Comparison of ENCODE assay signal across 17 cellular contexts in the genomic region with DNA sequence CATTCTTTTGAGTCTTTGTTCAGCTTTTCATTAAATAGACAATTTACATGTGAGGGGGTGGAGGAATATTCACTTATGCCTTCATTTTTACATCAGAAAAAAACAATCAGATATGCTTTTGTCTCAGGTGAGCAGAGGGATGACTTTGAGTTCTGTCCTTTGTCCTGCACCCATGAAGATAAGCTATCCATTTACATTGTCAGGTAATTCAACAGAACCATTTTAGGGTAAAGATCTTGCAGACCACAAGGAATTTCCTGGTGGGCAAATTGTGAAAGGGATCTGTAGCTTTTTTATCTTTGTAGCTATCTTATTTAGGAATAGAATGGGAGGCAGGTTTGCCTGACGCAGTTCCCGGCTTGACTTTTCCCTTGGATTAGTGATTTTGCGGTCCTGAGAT.
DNase-seq lines count a peak whose midpoint lies in the region; ATAC-seq, FAIRE-seq and TF ChIP-seq lines count a peak whose summit lies in the region.
"Had no signal": no experiment of that assay in that cellular context is flagged by ENCODE, and none has a peak within 500 bp of the region (broad histone marks: within the 10 kb centered on the region; RNA-seq: fewer than 3 reads in every experiment).

No MANE protein-coding gene starts in this region.

- H3K4me3 ChIP-seq in BLaER1 (no peak overlapping the region), HUES48 (ENCODE audit: low read depth, low read length) (no peak overlapping the region), K562 (no peak overlapping the region), neural progenitor cell (no peak overlapping the region), Caco-2 (ENCODE audit: low read depth, low read length) (no peak overlapping the region), SJCRH30 (no peak overlapping the region)

- peaks cover 23% of the 10 kb centered on the region for H3K4me1 Mint-ChIP-seq in neural progenitor cell
- H3K4me1 Mint-ChIP-seq in Caco-2 (ENCODE audit: low read depth, unreplicated experiment): peaks cover 13% of the 10 kb centered on the region

- peaks cover 12% of the 10 kb centered on the region for H3K27me3 Mint-ChIP-seq in neural progenitor cell (ENCODE audit: insufficient read depth, low read depth)
- no peaks in the 10 kb centered on the region for H3K27me3 Mint-ChIP-seq in Caco-2 (ENCODE audit: insufficient read depth, unreplicated experiment)
- H3K27me3 Mint-ChIP-seq: CD8-positive, alpha-beta memory T cell had no signal

- CTCF ChIA-PET in K562 (lab: Yijun Ruan, JAX; ENCODE audit: low intra/inter-chr PET ratio): no interaction called here
- CTCF ChIA-PET in Caco-2 (lab: Charles Lee): no interaction called here

- peak overlapping the region; percentile 51 for H3K27ac Mint-ChIP-seq in neural progenitor cell
- no peak overlapping the region for H3K27ac Mint-ChIP-seq in Caco-2 (ENCODE audit: unreplicated experiment)
- H3K27ac Mint-ChIP-seq: CD8-positive, alpha-beta memory T cell had no signal

- POLR2A ChIA-PET in K562 (lab: Yijun Ruan, JAX): interaction anchor here (1.3 to 1.7 kb wide), 2 partner anchors 10 to 11 kb away, joined by 3 to 5 read pairs; no protein-coding TSS in a partner anchor
- POLR2A ChIA-PET in Caco-2 (lab: Charles Lee): no interaction called here

- no peaks in the 10 kb centered on the region for H3K9me1 ChIP-seq in K562 (ENCODE audit: control insufficient read depth, insufficient read depth, low read length)

- H3K9me3 ChIP-seq in BLaER1 (no peaks in the 10 kb centered on the region), HUES48 (ENCODE audit: control insufficient read depth, insufficient read depth, low read length) (0 out of 2 replicates have a peak, but pooled peaks cover 6% of the 10 kb centered on the region), K562 (replicated peaks; ENCODE audit: control insufficient read depth, insufficient read depth, low read depth, low read length) (no peaks in the 10 kb centered on the region), neural progenitor cell (ENCODE audit: low read depth) (no peaks in the 10 kb centered on the region), Caco-2 (no peaks in the 10 kb centered on the region), SJCRH30 (replicated peaks) (no peaks in the 10 kb centered on the region; the same call in 1 of the 2 replicates)

- H3K36me3 Mint-ChIP-seq in neural progenitor cell: no peaks in the 10 kb centered on the region
- H3K36me3 Mint-ChIP-seq in Caco-2 (ENCODE audit: insufficient read depth, unreplicated experiment): no peaks in the 10 kb centered on the region

- TF ChIP-seq CTCF in K562 (IDR thresholded peaks at IDR 0.05 in 2 of 3, conservative IDR thresholded peaks at IDR 0.05 in 1 of 3; ENCODE audit: insufficient read depth in 2 of 3, low read depth in 1 of 3, low read length in 3 of 3): no peak
- no peak for TF ChIP-seq CTCF in neural progenitor cell (IDR thresholded peaks at IDR 0.05)
- TF ChIP-seq CTCF in Caco-2 (IDR thresholded peaks at IDR 0.05; ENCODE audit: insufficient read depth in 1 of 2, low read depth in 1 of 2, low read length in 1 of 2, severe bottlenecking in 1 of 2, unreplicated experiment in 1 of 2): no peak

- no peak overlapping the region for H2AFZ ChIP-seq in K562 (ENCODE audit: low read depth, low read length)
- no peak overlapping the region for H2AFZ ChIP-seq in neural progenitor cell (replicated peaks)

- BruUV-seq in K562 (replicated peaks; lab: Mats Ljungman, UMichigan) (no TSS peak), Caco-2 (replicated peaks; lab: Mats Ljungman, UMichigan) (no TSS peak)

- in situ Hi-C loops in K562 (cut with MboI): no loop called here

- WGBS in K562 (ENCODE audit: insufficient coverage, low coverage, missing lambda C conversion rate): 74% methylated on average over 3 of the region's 3 CpGs

- intact Hi-C loops in K562 (cut with micrococcal nuclease) (no loop called here), Caco-2 (cut with micrococcal nuclease; ENCODE audit: unreplicated experiment) (no loop called here)

- no peaks in the 10 kb centered on the region for H3K9me3 Mint-ChIP-seq in neural progenitor cell
- H3K9me3 Mint-ChIP-seq in Caco-2 (ENCODE audit: unreplicated experiment): no peaks in the 10 kb centered on the region
- H3K9me3 Mint-ChIP-seq: CD8-positive, alpha-beta memory T cell had no signal

- H4K20me1 ChIP-seq in BLaER1 (no peaks in the 10 kb centered on the region), K562 (replicated peaks; ENCODE audit: control insufficient read depth, insufficient read depth, low read length) (no peaks in the 10 kb centered on the region), neural progenitor cell (ENCODE audit: low read depth) (no peaks in the 10 kb centered on the region)

- no peak overlapping the region for H3K27ac ChIP-seq in BLaER1
- H3K27ac ChIP-seq in HUES48 (ENCODE audit: low read depth, low read length): peak overlapping the region; percentile 52
- no peak overlapping the region for H3K27ac ChIP-seq in K562 (ENCODE audit: extremely low read depth, low read depth, low read length)
- H3K27ac ChIP-seq in neural progenitor cell: no peak overlapping the region
- no peak overlapping the region for H3K27ac ChIP-seq in SJCRH30

- H3K9ac ChIP-seq in BLaER1 (no peak overlapping the region), HUES48 (ENCODE audit: low read depth, low read length) (peak overlapping the region; percentile 34; the same call in 1 of the 2 replicates), K562 (ENCODE audit: insufficient read depth in 1 of 2, low read depth in 2 of 2, low read length in 2 of 2) (no peak overlapping the region), neural progenitor cell (no peak overlapping the region)

- H3K79me2 ChIP-seq in K562 (ENCODE audit: control insufficient read depth, insufficient read depth, low read length) (no peaks in the 10 kb centered on the region), neural progenitor cell (ENCODE audit: low read depth) (no peaks in the 10 kb centered on the region)

- H3K4me3 Mint-ChIP-seq in neural progenitor cell: no peak overlapping the region
- H3K4me3 Mint-ChIP-seq in Caco-2 (ENCODE audit: unreplicated experiment): no peak overlapping the region
- H3K4me3 Mint-ChIP-seq: CD8-positive, alpha-beta memory T cell had no signal

- H3K36me3 ChIP-seq in BLaER1 (no peaks in the 10 kb centered on the region), HUES48 (ENCODE audit: control insufficient read depth, insufficient read depth, low read length) (no peaks in the 10 kb centered on the region), K562 (ENCODE audit: control insufficient read depth, insufficient read depth, low read length) (no peaks in the 10 kb centered on the region), neural progenitor cell (no peaks in the 10 kb centered on the region), Caco-2 (ENCODE audit: control insufficient read depth, insufficient read depth, low read length) (no peaks in the 10 kb centered on the region), SJCRH30 (no peaks in the 10 kb centered on the region)

- no peak for TF ChIP-seq EP300 in K562 (IDR thresholded peaks at IDR 0.05; ENCODE audit: low read length)

- no peak for TF ChIP-seq POLR2A in K562 (conservative IDR thresholded peaks at IDR 0.05)

- ATAC-seq in K562: no peak

- H3F3A ChIP-seq in neural progenitor cell (ENCODE audit: low read depth): no peaks in the 10 kb centered on the region

- no peak for DNase-seq in K562 (ENCODE audit: extremely low read depth in 1 of 4, low spot score in 3 of 4)
- DNase-seq in neural progenitor cell (ENCODE audit: low spot score): no peak
- DNase-seq in Caco-2: no peak
- no peak for DNase-seq in SJCRH30
- no peak for DNase-seq in OCI-M2 (lab: John Stamatoyannopoulos, UW; ENCODE audit: unreplicated experiment)
- DNase-seq: CD8-positive, alpha-beta memory T cell; DMS79; NCI-H1092 treated with DMSO at 0.1 percent for 48 hours; NCI-H2081; NCI-H446 treated with DMSO at 0.1 percent for 48 hours; SHP77 had no signal

- no peak for TF ChIP-seq RAD21 in K562 (CRISPR knock-in tag; conservative IDR thresholded peaks at IDR 0.05 in 1 of 2, IDR thresholded peaks at IDR 0.05 in 1 of 2)

- no peak for FAIRE-seq in K562 (lab: Jason Lieb, UNC)
- FAIRE-seq: A204.1, GM12892, GM18507, H54 had no signal

- no peaks in the 10 kb centered on the region for H3K27me3 ChIP-seq in BLaER1
- H3K27me3 ChIP-seq in HUES48 (ENCODE audit: control insufficient read depth, insufficient read depth, low read length): no peaks in the 10 kb centered on the region
- H3K27me3 ChIP-seq in K562 (ENCODE audit: control insufficient read depth in 2 of 2, insufficient read depth in 2 of 2, low read length in 2 of 2): no peaks in the 10 kb centered on the region
- no peaks in the 10 kb centered on the region for H3K27me3 ChIP-seq in neural progenitor cell
- no peaks in the 10 kb centered on the region for H3K27me3 ChIP-seq in Caco-2 (replicated peaks; ENCODE audit: control insufficient read depth, insufficient read depth, low read length)
- no peaks in the 10 kb centered on the region for H3K27me3 ChIP-seq in SJCRH30

- H3K4me2 ChIP-seq in BLaER1: 0 out of 2 replicates have a peak overlapping the region, but pooled peaks have one; percentile 66
- no peak overlapping the region for H3K4me2 ChIP-seq in K562 (ENCODE audit: insufficient read depth, low read length)
- H3K4me2 ChIP-seq in neural progenitor cell: no peak overlapping the region

- H3K4me1 ChIP-seq in BLaER1 (peaks cover 66% of the 10 kb centered on the region), HUES48 (ENCODE audit: control insufficient read depth, insufficient read depth, low read length) (peaks cover 15% of the 10 kb centered on the region), K562 (replicated peaks in 1 of 2; ENCODE audit: control insufficient read depth in 2 of 2, insufficient read depth in 2 of 2, low read length in 2 of 2) (peaks cover 12 to 39% of the 10 kb centered on the region in 2 experiments; a peak in 4 of 5 replicates), neural progenitor cell (no peaks in the 10 kb centered on the region), Caco-2 (peaks cover 21% of the 10 kb centered on the region), SJCRH30 (no peaks in the 10 kb centered on the region)

TF ChIP-seq in K562, 482 proteins besides CTCF, POLR2A, EP300 and RAD21 (continues in another document):
- TF ChIP-seq DIDO1 (tag; IDR thresholded peaks at IDR 0.05; ENCODE audit: low read depth) (no peak), RFX7 (CRISPR knock-in tag; IDR thresholded peaks at IDR 0.05) (no peak), IRF2 (CRISPR knock-in tag; IDR thresholded peaks at IDR 0.05) (no peak), ZNF707 (CRISPR knock-in tag; conservative IDR thresholded peaks at IDR 0.05) (0 out of 2 replicates have a peak, but pooled peaks have one; percentile 22)
